Comparison of ENCODE assay signal across 12 cellular contexts in genomic region chr9:107112707-107113243, GRCh38.
DNase-seq lines count a peak whose midpoint lies in the region; ATAC-seq and TF ChIP-seq lines count a peak whose summit lies in the region.
"Had no signal": no experiment of that assay in that cellular context is flagged by ENCODE, and none has a peak within 500 bp of the region (broad histone marks: within the 10 kb centered on the region; RNA-seq: fewer than 3 reads in every experiment).

No MANE protein-coding gene starts in this region.

- H3K4me1 ChIP-seq in vagina (no peaks in the 10 kb centered on the region), adrenal gland (replicated peaks in 1 of 2) (no peaks in the 10 kb centered on the region), SJCRH30 (no peaks in the 10 kb centered on the region)
- H3K4me1 ChIP-seq: Caco-2 had no signal

- H3K27ac ChIP-seq in vagina: no peak overlapping the region
- no peak overlapping the region for H3K27ac ChIP-seq in adrenal gland
- H3K27ac ChIP-seq in SJCRH30: no peak overlapping the region
- H3K27ac ChIP-seq: RWPE1 had no signal

- peak; percentile 87 for ATAC-seq in GM19043 (IDR thresholded peaks at IDR 0.05; ENCODE audit: low read depth, unreplicated experiment)
- peak; percentile 80 for ATAC-seq in GM21737 (IDR thresholded peaks at IDR 0.05; ENCODE audit: unreplicated experiment)
- peak; percentile 87 for ATAC-seq in HG03175 (IDR thresholded peaks at IDR 0.05; ENCODE audit: unreplicated experiment)

- intact Hi-C loops in vagina (cut with DNase I): no loop called here
- intact Hi-C loops in adrenal gland (cut with DNase I): no loop called here

- H3K27me3 ChIP-seq in vagina (no peaks in the 10 kb centered on the region), adrenal gland (no peaks in the 10 kb centered on the region), SJCRH30 (peaks cover 5% of the 10 kb centered on the region; the same call in 1 of the 2 replicates)

- DNase-seq in vagina (ENCODE audit: extremely low spot score in 2 of 2) (no peak), NCI-H187 (lab: John Stamatoyannopoulos, UW) (no peak), adrenal gland (no peak), SJCRH30 (no peak)
- DNase-seq: Caco-2; NCI-H226; stimulated activated CD4-positive, alpha-beta T cell treated with anti-CD3 and anti-CD28 coated beads, Interleukin-2, amount 100 ng/mL, for 48 hours; T-helper 9 cell had no signal

- 0 to 80% (median 66%) methylated on average over 1 of the region's 1 CpG for WGBS in adrenal gland, 4 donors

- H3K4me3 ChIP-seq in vagina (no peak overlapping the region), adrenal gland (no peak overlapping the region), SJCRH30 (no peak overlapping the region)

- H3K36me3 ChIP-seq in vagina: no peaks in the 10 kb centered on the region
- H3K36me3 ChIP-seq in adrenal gland (replicated peaks in 1 of 2): no peaks in the 10 kb centered on the region
- H3K36me3 ChIP-seq in SJCRH30: no peaks in the 10 kb centered on the region

- no peak for TF ChIP-seq POLR2A in vagina (IDR thresholded peaks at IDR 0.05)
- no peak for TF ChIP-seq POLR2A in adrenal gland (IDR thresholded peaks at IDR 0.05)

- H3K9me3 ChIP-seq in vagina: no peaks in the 10 kb centered on the region
- no peaks in the 10 kb centered on the region for H3K9me3 ChIP-seq in adrenal gland (replicated peaks in 1 of 3)
- H3K9me3 ChIP-seq in SJCRH30 (replicated peaks): no peaks in the 10 kb centered on the region; the same call in 1 of the 2 replicates
- H3K9me3 ChIP-seq: Caco-2 had no signal

- TF ChIP-seq CTCF in vagina (IDR thresholded peaks at IDR 0.05): no peak
- TF ChIP-seq CTCF in adrenal gland (IDR thresholded peaks at IDR 0.05): no peak
